Comparison of ENCODE assay signal across 13 cellular contexts in genomic region chr13:34020388-34020787, GRCh38.
"Had no signal": no experiment of that assay in that cellular context is flagged by ENCODE, and none has a peak within 500 bp of the region (broad histone marks: within the 10 kb centered on the region; RNA-seq: fewer than 3 reads in every experiment).

No MANE protein-coding gene starts in this region.

- H3K4me1 ChIP-seq: heart left ventricle, left ventricle myocardium inferior, pancreas, uterus had no signal

- H3K4me3 Mint-ChIP-seq: activated naive CD8-positive, alpha-beta T cell treated with anti-CD3 and anti-CD28 coated beads for 36 hours had no signal

- DNase-seq: activated CD4-positive, alpha-beta T cell treated with anti-CD3 and anti-CD28 coated beads, Interleukin-2, amount 50 U/mL, for 4 hours; activated gamma-delta T cell; activated naive CD8-positive, alpha-beta T cell treated with anti-CD3 and anti-CD28 coated beads for 36 hours; activated T-cell treated with anti-CD3 and anti-CD28 coated beads, Interleukin-2, amount 50 U/mL, for 48 hours; brain microvascular endothelial cell; cerebellar nuclear complex; heart left ventricle; left ventricle myocardium inferior; mesenchymal stem cell; pancreas; T-helper 2 cell; uterus had no signal

- ATAC-seq: heart left ventricle had no signal

- H3K27me3 ChIP-seq: brain microvascular endothelial cell, heart left ventricle, pancreas, uterus had no signal

- H3K27ac ChIP-seq: brain microvascular endothelial cell, heart left ventricle, left ventricle myocardium inferior, pancreas, uterus had no signal

- FAIRE-seq: frontal cortex, pancreas had no signal

- H3K4me3 ChIP-seq: heart left ventricle, left ventricle myocardium inferior, pancreas, uterus had no signal

- H3K9me3 ChIP-seq: pancreas had no signal

- H3K36me3 ChIP-seq: brain microvascular endothelial cell, heart left ventricle, left ventricle myocardium inferior, pancreas, uterus had no signal

- H3K4me1 Mint-ChIP-seq: activated naive CD8-positive, alpha-beta T cell treated with anti-CD3 and anti-CD28 coated beads for 36 hours had no signal

- H3K27ac Mint-ChIP-seq: activated naive CD8-positive, alpha-beta T cell treated with anti-CD3 and anti-CD28 coated beads for 36 hours had no signal
